ENCODE assay signal across 8 cellular contexts in the genomic region with DNA sequence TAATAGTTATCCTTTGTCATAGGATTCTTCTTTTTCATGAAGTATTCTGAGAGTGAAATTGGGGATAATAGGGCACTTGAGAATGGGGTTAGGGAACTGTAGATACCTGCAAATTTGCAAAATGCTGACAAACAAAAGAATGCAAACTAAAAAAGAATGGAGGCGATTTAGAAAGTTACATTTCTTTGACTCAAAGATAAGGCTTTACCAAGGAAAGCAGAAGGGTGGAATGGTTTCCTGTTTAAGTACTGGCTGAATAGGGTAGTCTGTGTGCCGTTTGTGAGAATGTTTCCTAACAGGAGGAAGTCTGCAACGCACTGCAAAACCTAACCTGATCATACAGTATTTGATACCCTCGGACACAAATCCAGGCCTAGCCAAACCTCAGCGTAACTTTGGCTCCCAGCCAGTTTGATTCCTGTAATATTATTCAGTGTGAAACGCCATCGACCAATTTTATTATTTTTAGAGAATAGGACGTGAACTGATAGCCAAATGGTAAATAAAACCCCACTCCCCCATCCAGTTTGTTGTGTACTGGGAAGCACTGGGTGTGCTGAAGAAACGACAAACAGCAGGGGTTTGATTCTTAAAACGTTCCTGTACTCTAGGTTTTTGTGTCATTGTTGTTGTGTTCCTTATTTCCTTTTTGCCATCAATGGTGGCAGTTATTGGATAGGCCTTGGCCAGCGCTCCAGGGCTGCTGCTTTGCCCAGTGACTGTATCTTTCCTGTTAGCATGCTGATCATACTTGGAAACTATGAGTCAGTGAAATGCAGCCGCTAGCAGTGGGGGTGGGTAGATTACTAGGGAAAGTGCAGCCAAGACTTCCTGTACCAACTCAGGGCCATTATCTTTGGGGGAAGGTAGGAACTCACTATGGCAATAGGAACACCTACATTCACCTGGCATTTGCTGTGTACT.
A peak's percentile ranks its signal among the peaks of the same experiment; 100 is the strongest.
DNase-seq lines count a peak whose midpoint lies in the region; ATAC-seq and TF ChIP-seq lines count a peak whose summit lies in the region.

No MANE protein-coding gene starts in this region.

- no peaks in the 10 kb centered on the region for H3K27me3 ChIP-seq in BJ (ENCODE audit: control insufficient read depth, insufficient read depth, low read length)
- no peaks in the 10 kb centered on the region for H3K27me3 ChIP-seq in HL-60 (ENCODE audit: insufficient read depth, poor library complexity, severe bottlenecking)
- H3K27me3 ChIP-seq in neutrophil, result no peaks in the 10 kb centered on the region
- no peaks in the 10 kb centered on the region for H3K27me3 ChIP-seq in thymus (ENCODE audit: control insufficient read depth, insufficient read depth)

- DNase-seq in BJ (ENCODE audit: low read depth) (peak; percentile 74), HL-60 (ENCODE audit: low read depth in 1 of 2, low spot score in 1 of 2) (peak; percentile 82 to 95), RKO (ENCODE audit: low spot score) (peak; percentile 98), fibroblast of villous mesenchyme (ENCODE audit: low read depth) (peak; percentile 94)
- DNase-seq in activated T-helper 9 cell treated with anti-CD3 and anti-CD28 coated beads, Interleukin-2, amount 50 U/mL, for 16 hours (ENCODE audit: low read depth), result peak; percentile 31

- H3K4me1 ChIP-seq in neutrophil (ENCODE audit: control insufficient read depth in 1 of 2, insufficient read depth in 1 of 2, low read depth in 1 of 2, low read length in 1 of 2) (peaks cover 25 to 34% of the 10 kb centered on the region in 2 experiments), thymus (ENCODE audit: control insufficient read depth, insufficient read depth, low read length) (peaks cover 16% of the 10 kb centered on the region)

- H3K4me3 ChIP-seq in BJ (ENCODE audit: low read depth, low read length) (no peak overlapping the region), HL-60 (replicated peaks; ENCODE audit: insufficient read depth, low read length) (no peak overlapping the region), fibroblast of villous mesenchyme (ENCODE audit: low read depth, low read length) (no peak overlapping the region), neutrophil (ENCODE audit: low read depth in 1 of 2, low read length in 1 of 2) (peak overlapping the region in 1 of 2 experiments; percentile 33), thymus (ENCODE audit: low read length) (no peak overlapping the region)

- peak overlapping the region; percentile 89 for H3K27ac ChIP-seq in HL-60 (replicated peaks)
- H3K27ac ChIP-seq in neutrophil, result peak overlapping the region; percentile 82
- peak overlapping the region; percentile 74 for H3K27ac ChIP-seq in thymus (ENCODE audit: low read depth)

- CTCF ChIA-PET in BJ (lab: Yijun Ruan, JAX), result no interaction called here

- 24% methylated on average over 12 of the region's 12 CpGs for WGBS in thymus

- peak; percentile 85 for ATAC-seq in GM19452 (IDR thresholded peaks at IDR 0.05; ENCODE audit: unreplicated experiment)

- H3K36me3 ChIP-seq in BJ (ENCODE audit: control insufficient read depth, insufficient read depth, low read length), result no peaks in the 10 kb centered on the region
- H3K36me3 ChIP-seq in neutrophil, result no peaks in the 10 kb centered on the region
- no peaks in the 10 kb centered on the region for H3K36me3 ChIP-seq in thymus (ENCODE audit: control insufficient read depth, insufficient read depth)

- POLR2A ChIA-PET in BJ (lab: Charles Lee), result interaction anchor here (0.6 kb wide), 1 partner anchor 170 kb away, joined by 3 read pairs; no protein-coding TSS in a partner anchor

- no peaks in the 10 kb centered on the region for H3K9me3 ChIP-seq in neutrophil
- no peaks in the 10 kb centered on the region for H3K9me3 ChIP-seq in thymus (ENCODE audit: control insufficient read depth)

- TF ChIP-seq CTCF in BJ (IDR thresholded peaks at IDR 0.05; ENCODE audit: insufficient read depth, low read depth, low read length) (no peak), HL-60 (IDR thresholded peaks at IDR 0.05; ENCODE audit: insufficient read depth, low read length) (no peak), fibroblast of villous mesenchyme (IDR thresholded peaks at IDR 0.05; ENCODE audit: insufficient read depth, low read depth, low read length) (no peak), neutrophil (IDR thresholded peaks at IDR 0.05) (no peak)

Comparison
In these comparisons a context has a peak if more than half of its experiments do, and no peak if none do; other contexts are left out.
1. DNase-seq: peak in every context shown above with its lines; median percentile 98 in RKO; 94 in fibroblast of villous mesenchyme; 88 in HL-60; 74 in BJ; 31 in activated T-helper 9 cell treated with anti-CD3 and anti-CD28 coated beads, Interleukin-2, amount 50 U/mL, for 16 hours.